9 cellular contexts compared by ENCODE assay signal in the genomic region with DNA sequence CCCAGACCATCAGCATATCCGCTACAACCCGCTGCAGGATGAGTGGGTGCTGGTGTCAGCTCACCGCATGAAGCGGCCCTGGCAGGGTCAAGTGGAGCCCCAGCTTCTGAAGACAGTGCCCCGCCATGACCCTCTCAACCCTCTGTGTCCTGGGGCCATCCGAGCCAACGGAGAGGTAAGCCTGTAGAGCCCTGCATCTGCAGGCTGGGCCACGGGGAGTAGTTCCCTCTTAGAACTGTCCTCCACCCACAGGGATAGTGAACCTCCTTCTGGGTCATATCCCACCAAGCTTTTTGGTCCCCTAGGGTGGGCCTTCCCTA. TPM values are rescaled to one million over a fixed set of nuclear protein-coding genes. Genes with fewer than 3 reads are reported as not detected.
DNase-seq lines count a peak whose midpoint lies in the region; ATAC-seq and TF ChIP-seq lines count a peak whose summit lies in the region.
"Had no signal": no experiment of that assay in that cellular context is flagged by ENCODE, and none has a peak within 500 bp of the region (broad histone marks: within the 10 kb centered on the region; RNA-seq: fewer than 3 reads in every experiment).

No MANE protein-coding gene starts in this region.

- H3K4me3 ChIP-seq in SK-N-MC (peak overlapping the region; percentile 90), fibroblast of the aortic adventitia (ENCODE audit: low read depth, low read length) (peak overlapping the region; percentile 82), skeletal muscle cell (ENCODE audit: low read depth, low read length) (peak overlapping the region; percentile 80)

- no peaks in the 10 kb centered on the region for H3K9me3 ChIP-seq in SK-N-MC (ENCODE audit: low read depth, low read length)

- no peak for TF ChIP-seq CTCF in fibroblast of the aortic adventitia (IDR thresholded peaks at IDR 0.05; ENCODE audit: insufficient read depth, low read length)

- H3K9ac ChIP-seq in SK-N-MC (ENCODE audit: insufficient read length) = peak overlapping the region; percentile 80

- peaks cover 20% of the 10 kb centered on the region; the same call in 1 of the 2 replicates for H3K36me3 ChIP-seq in SK-N-MC (ENCODE audit: insufficient read depth, low read length)

- ATAC-seq in GM18868 (IDR thresholded peaks at IDR 0.05; ENCODE audit: unreplicated experiment) = peak; percentile 11
- no peak for ATAC-seq in GM21576 (IDR thresholded peaks at IDR 0.05; ENCODE audit: unreplicated experiment)
- no peak for ATAC-seq in GM21390 (IDR thresholded peaks at IDR 0.05; ENCODE audit: unreplicated experiment)

- DNase-seq in SK-N-MC (ENCODE audit: low read depth, low spot score) (no peak), fibroblast of the aortic adventitia (ENCODE audit: low read depth) (no peak), skeletal muscle cell (ENCODE audit: low read depth) (no peak), OCI-M1 (lab: John Stamatoyannopoulos, UW) (no peak), kidney tubule cell (ENCODE audit: low spot score) (no peak)

- no peak overlapping the region for H3K27ac ChIP-seq in SK-N-MC

RNA-seq across cellular contexts. Expression of gene GALT, which starts 0.6 kb away (rescaled TPM):
- total RNA-seq in fibroblast of the aortic adventitia (ENCODE audit: low replicate concordance) = 22.8 and 26.8 TPM in 2 replicates

RNA-seq across cellular contexts. Expression of gene IL11RA, which starts 4.9 kb away (rescaled TPM):
- 23.8 and 26.7 TPM in 2 replicates for total RNA-seq in fibroblast of the aortic adventitia (ENCODE audit: low replicate concordance)

RNA-seq across cellular contexts. Expression of gene SIGMAR1, which starts 9.5 kb away (rescaled TPM):
- 71.3 and 97.8 TPM in 2 replicates for total RNA-seq in fibroblast of the aortic adventitia (ENCODE audit: low replicate concordance)

RNA-seq across cellular contexts. Expression of gene CCL27, which starts 15.4 kb away (rescaled TPM):
- not detected in 2 replicates for total RNA-seq in fibroblast of the aortic adventitia (ENCODE audit: low replicate concordance)
- total RNA-seq: lung microvascular endothelial cell had no signal

RNA-seq across cellular contexts. Expression of gene ARID3C, which starts 18.2 kb away (rescaled TPM):
- 0.09 and 0.74 TPM in 2 replicates for total RNA-seq in fibroblast of the aortic adventitia (ENCODE audit: low replicate concordance)
